ENCODE assay signal across 17 cellular contexts in the genomic region with DNA sequence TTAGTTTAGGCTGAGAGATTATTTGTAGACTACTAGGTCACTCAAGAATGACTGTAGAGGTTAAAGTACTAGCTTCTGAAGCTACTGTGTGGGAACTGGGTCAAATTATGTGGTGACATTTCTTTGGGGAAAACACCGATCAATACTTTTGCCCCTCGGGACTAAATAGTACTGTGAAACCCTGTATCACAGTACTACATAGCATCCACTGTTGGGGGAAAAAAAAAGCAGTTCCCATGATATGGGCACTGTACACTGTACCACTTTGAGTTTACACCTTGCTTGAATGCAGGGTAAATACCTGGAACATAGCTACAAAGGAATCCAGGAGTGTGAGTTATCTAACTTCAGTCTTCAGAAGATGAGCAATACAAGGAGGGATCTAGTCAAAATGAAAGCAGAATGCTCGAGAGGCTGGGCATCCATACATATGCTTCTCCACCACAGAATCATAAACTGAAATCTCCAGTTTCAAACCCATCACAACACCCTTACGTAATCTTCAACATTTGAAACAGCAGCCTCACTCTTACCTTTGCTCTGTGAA.
DNase-seq lines count a peak whose midpoint lies in the region; ATAC-seq and TF ChIP-seq lines count a peak whose summit lies in the region.
"Had no signal": no experiment of that assay in that cellular context is flagged by ENCODE, and none has a peak within 500 bp of the region (broad histone marks: within the 10 kb centered on the region; RNA-seq: fewer than 3 reads in every experiment).

No MANE protein-coding gene starts in this region.

- no peak for TF ChIP-seq POLR2A in ovary (IDR thresholded peaks at IDR 0.05)

- no peaks in the 10 kb centered on the region for H3K4me1 ChIP-seq in ovary (ENCODE audit: insufficient read depth)
- H3K4me1 ChIP-seq: esophagus squamous epithelium had no signal

- no peak for TF ChIP-seq EP300 in ovary (IDR thresholded peaks at IDR 0.05)

- no peak for TF ChIP-seq CTCF in ovary (IDR thresholded peaks at IDR 0.05)

- DNase-seq in NCI-H1092 (lab: John Stamatoyannopoulos, UW) = no peak
- DNase-seq in nucleus accumbens (lab: John Stamatoyannopoulos, UW) = no peak
- DNase-seq in cardiac septum (ENCODE audit: low spot score) = no peak
- DNase-seq in ovary = no peak
- DNase-seq: activated CD4-positive, alpha-beta T cell treated with anti-CD3 and anti-CD28 coated beads for 1 hour; activated T-cell treated with anti-CD3 and anti-CD28 coated beads, Interleukin-2, amount 50 U/mL, for 4 hours; esophagus squamous epithelium; GM23248; mammary epithelial cell; MG63; PC-9; T-cell had no signal

- no peaks in the 10 kb centered on the region for H3K36me3 ChIP-seq in ovary
- H3K36me3 ChIP-seq: esophagus squamous epithelium, MG63 had no signal

- intact Hi-C loops in cardiac septum (cut with DNase I) (no loop called here), ovary (cut with DNase I) (no loop called here)

- H3K27me3 ChIP-seq in ovary = no peaks in the 10 kb centered on the region
- H3K27me3 ChIP-seq: esophagus squamous epithelium, MG63 had no signal

- no peaks in the 10 kb centered on the region for H3K9me3 ChIP-seq in ovary
- H3K9me3 ChIP-seq: esophagus squamous epithelium, MG63 had no signal

- WGBS in ovary, 3 donors = 85 to 88% (median 87%) methylated on average over 4 of the region's 4 CpGs

- H3K4me3 ChIP-seq in ovary = no peak overlapping the region
- H3K4me3 ChIP-seq: esophagus squamous epithelium, GM23248, MG63, PC-9, skin epidermis had no signal

- ATAC-seq in GM18499 (IDR thresholded peaks at IDR 0.05; ENCODE audit: insufficient read depth, unreplicated experiment) (peak; percentile 80), GM19351 (IDR thresholded peaks at IDR 0.05; ENCODE audit: unreplicated experiment) (peak; percentile 75), HG02885 (IDR thresholded peaks at IDR 0.05; ENCODE audit: poor library complexity, unreplicated experiment) (peak; percentile 81), HG03558 (IDR thresholded peaks at IDR 0.05; ENCODE audit: extremely low read depth, unreplicated experiment) (peak; percentile 55)
- ATAC-seq: activated T-cell treated with anti-CD3 and anti-CD28 coated beads, Interleukin-2, amount 50 U/mL, for 4 hours; T-cell had no signal

- H3K27ac ChIP-seq in ovary = no peak overlapping the region
- H3K27ac ChIP-seq: esophagus squamous epithelium, GM23248, PC-9, skin epidermis had no signal
